In genomic region chr12:70247653-70248199, GRCh38 we compare ENCODE assay signal across 18 cellular contexts. TPM values are rescaled to one million over a fixed set of nuclear protein-coding genes. Genes with fewer than 3 reads are reported as not detected.
DNase-seq lines count a peak whose midpoint lies in the region; FAIRE-seq and TF ChIP-seq lines count a peak whose summit lies in the region.
"Had no signal": no experiment of that assay in that cellular context is flagged by ENCODE, and none has a peak within 500 bp of the region (broad histone marks: within the 10 kb centered on the region; RNA-seq: fewer than 3 reads in every experiment).

No MANE protein-coding gene starts in this region.

- H3K27ac ChIP-seq in BLaER1 (no peak overlapping the region), DOHH2 (ENCODE audit: low read depth, low read length) (peak overlapping the region; percentile 30), SU-DHL-6 (ENCODE audit: low read depth, low read length) (no peak overlapping the region), keratinocyte (ENCODE audit: control insufficient read depth, insufficient read depth, low read length) (peak overlapping the region; percentile 19), esophagus muscularis mucosa (replicated peaks in 1 of 4) (no peak overlapping the region)
- H3K27ac ChIP-seq: brain microvascular endothelial cell, RWPE1, stomach had no signal

- no peaks in the 10 kb centered on the region for H3K9me3 ChIP-seq in BLaER1
- no peaks in the 10 kb centered on the region for H3K9me3 ChIP-seq in DOHH2 (ENCODE audit: control insufficient read depth, insufficient read depth, low read length)
- no peaks in the 10 kb centered on the region for H3K9me3 ChIP-seq in SU-DHL-6 (ENCODE audit: insufficient read depth, low read length)
- H3K9me3 ChIP-seq in keratinocyte (ENCODE audit: control insufficient read depth, low read depth, low read length): no peaks in the 10 kb centered on the region
- no peaks in the 10 kb centered on the region for H3K9me3 ChIP-seq in esophagus muscularis mucosa
- H3K9me3 ChIP-seq: stomach had no signal

- H3K36me3 ChIP-seq in BLaER1 (peaks cover 27% of the 10 kb centered on the region), DOHH2 (ENCODE audit: control insufficient read depth, low read length) (peaks cover 81% of the 10 kb centered on the region), SU-DHL-6 (ENCODE audit: low read length) (peaks cover 10% of the 10 kb centered on the region; the same call in 1 of the 2 replicates), keratinocyte (ENCODE audit: control insufficient read depth in 2 of 2, extremely low read depth in 1 of 2, insufficient read depth in 2 of 2, low read length in 2 of 2) (peaks cover 0 to 2% of the 10 kb centered on the region in 2 experiments), esophagus muscularis mucosa (no peaks in the 10 kb centered on the region)
- H3K36me3 ChIP-seq: brain microvascular endothelial cell had no signal

- H3K4me1 ChIP-seq in BLaER1 (peaks cover 35% of the 10 kb centered on the region), DOHH2 (ENCODE audit: control insufficient read depth, low read length) (peaks cover 79% of the 10 kb centered on the region), keratinocyte (ENCODE audit: control insufficient read depth, extremely low read depth, insufficient read depth, low read length) (peaks cover 17% of the 10 kb centered on the region), esophagus muscularis mucosa (peaks cover 56 to 88% (median 74%) of the 10 kb centered on the region in 4 donors)

- no peak for TF ChIP-seq POLR2A in esophagus muscularis mucosa (IDR thresholded peaks at IDR 0.05; ENCODE audit: low read depth)

- intact Hi-C loops in esophagus muscularis mucosa (cut with DNase I): loop anchor here (10.0 kb wide), 2 partner anchors 117 to 327 kb away; partner anchors contain the start of gene KCNMB4

- peaks cover 2% of the 10 kb centered on the region for H3K9me1 ChIP-seq in keratinocyte (ENCODE audit: control insufficient read depth, extremely low read depth, insufficient read depth, low read length)

- H3K9me2 ChIP-seq in DOHH2 (replicated peaks; ENCODE audit: control insufficient read depth, low read length) (no peaks in the 10 kb centered on the region), SU-DHL-6 (replicated peaks; ENCODE audit: insufficient read depth, low read length) (no peaks in the 10 kb centered on the region)

- peaks cover 3% of the 10 kb centered on the region for H3F3A ChIP-seq in DOHH2 (ENCODE audit: control insufficient read depth, insufficient read depth)
- H3F3A ChIP-seq in SU-DHL-6 (ENCODE audit: insufficient read depth): no peaks in the 10 kb centered on the region

- no peak for DNase-seq in keratinocyte (ENCODE audit: low read depth, low spot score)
- DNase-seq in NCI-H2029 (lab: John Stamatoyannopoulos, UW): no peak
- DNase-seq in epidermal melanocyte (ENCODE audit: insufficient read length, low spot score): no peak
- DNase-seq in activated CD8-positive, alpha-beta memory T cell treated with anti-CD3 and anti-CD28 coated beads for 24 hours: no peak
- DNase-seq in esophagus muscularis mucosa (ENCODE audit: extremely low spot score): no peak
- DNase-seq: activated CD4-positive, alpha-beta T cell treated with anti-CD3 and anti-CD28 coated beads, Interleukin-2, amount 50 U/mL, for 1 hour; activated effector memory CD4-positive, alpha-beta T cell treated with Interleukin-2 at 50 U/mL for 16 hours; brain microvascular endothelial cell; effector CD4-positive, alpha-beta T cell; foreskin melanocyte; NCI-H1694; NCI-H69; nucleus accumbens; stomach had no signal

- WGBS in esophagus muscularis mucosa: 83% methylated on average over 2 of the region's 2 CpGs

- no peak for TF ChIP-seq CTCF in DOHH2 (IDR thresholded peaks at IDR 0.05; ENCODE audit: low read depth, low read length, poor library complexity, severe bottlenecking)
- no peak for TF ChIP-seq CTCF in SU-DHL-6 (IDR thresholded peaks at IDR 0.05; ENCODE audit: insufficient read depth, low read length, poor library complexity, severe bottlenecking)
- TF ChIP-seq CTCF in keratinocyte (optimal IDR thresholded peaks at IDR 0.05 in 1 of 3, IDR thresholded peaks at IDR 0.05 in 1 of 3, conservative IDR thresholded peaks at IDR 0.05 in 1 of 3; ENCODE audit: extremely low read depth in 1 of 3, insufficient read depth in 2 of 3, low read length in 3 of 3): no peak
- no peak for TF ChIP-seq CTCF in esophagus muscularis mucosa (IDR thresholded peaks at IDR 0.05)

- dilution Hi-C loops in keratinocyte (cut with MboI; ENCODE audit: extremely low pct_ligation_motif_present, low sequenced_read_pairs): no loop called here

- no peak overlapping the region for H2AFZ ChIP-seq in SU-DHL-6 (ENCODE audit: low read depth, low read length, severe bottlenecking)
- H2AFZ ChIP-seq in keratinocyte (ENCODE audit: control insufficient read depth, low read length): no peak overlapping the region

- no peak for FAIRE-seq in keratinocyte (lab: Jason Lieb, UNC)

- H3K4me3 ChIP-seq in BLaER1 (no peak overlapping the region), DOHH2 (ENCODE audit: low read length) (peak overlapping the region; percentile 99), SU-DHL-6 (ENCODE audit: insufficient read depth, low read length, poor library complexity, severe bottlenecking) (no peak overlapping the region), keratinocyte (ENCODE audit: control insufficient read depth in 2 of 3, extremely low read depth in 1 of 3, insufficient read depth in 2 of 3, low read depth in 1 of 3, low read length in 3 of 3) (no peak overlapping the region), esophagus muscularis mucosa (no peak overlapping the region)
- H3K4me3 ChIP-seq: stomach had no signal

- peaks cover 99% of the 10 kb centered on the region for H3K79me2 ChIP-seq in DOHH2 (ENCODE audit: control insufficient read depth, low read length)
- peaks cover 99% of the 10 kb centered on the region for H3K79me2 ChIP-seq in SU-DHL-6 (ENCODE audit: insufficient read depth, low read length)
- peaks cover 91% of the 10 kb centered on the region for H3K79me2 ChIP-seq in keratinocyte (ENCODE audit: control insufficient read depth, insufficient read depth, low read length)

- no peak for TF ChIP-seq EP300 in esophagus muscularis mucosa (IDR thresholded peaks at IDR 0.05)

- peaks cover 91% of the 10 kb centered on the region for H4K20me1 ChIP-seq in BLaER1
- peaks cover 6% of the 10 kb centered on the region; the same call in 1 of the 2 replicates for H4K20me1 ChIP-seq in DOHH2 (ENCODE audit: control insufficient read depth, insufficient read depth, low read depth, low read length)
- H4K20me1 ChIP-seq in SU-DHL-6 (ENCODE audit: low read depth, low read length): peaks cover 61% of the 10 kb centered on the region
- no peaks in the 10 kb centered on the region for H4K20me1 ChIP-seq in keratinocyte (ENCODE audit: control insufficient read depth, extremely low read depth, insufficient read depth, low read length)

- H3K4me2 ChIP-seq in BLaER1 (0 out of 2 replicates have a peak overlapping the region, but pooled peaks have one; percentile 10), DOHH2 (ENCODE audit: low read length) (peak overlapping the region; percentile 81), SU-DHL-6 (ENCODE audit: low read depth, low read length, poor library complexity, severe bottlenecking) (peak overlapping the region; percentile 3), keratinocyte (ENCODE audit: control insufficient read depth, extremely low read depth, insufficient read depth, low read depth, low read length) (no peak overlapping the region)

- H3K27me3 ChIP-seq in BLaER1 (no peaks in the 10 kb centered on the region), DOHH2 (ENCODE audit: control insufficient read depth, low read length) (no peaks in the 10 kb centered on the region), SU-DHL-6 (ENCODE audit: low read length) (no peaks in the 10 kb centered on the region), keratinocyte (ENCODE audit: control insufficient read depth, extremely low read depth, insufficient read depth, low read length) (no peaks in the 10 kb centered on the region), esophagus muscularis mucosa (no peaks in the 10 kb centered on the region)
- H3K27me3 ChIP-seq: brain microvascular endothelial cell, stomach had no signal

- H3K9ac ChIP-seq in BLaER1 (no peak overlapping the region), SU-DHL-6 (ENCODE audit: low read length) (no peak overlapping the region), keratinocyte (ENCODE audit: control insufficient read depth, extremely low read depth, insufficient read depth, low read length) (no peak overlapping the region)

RNA-seq across cellular contexts. Expression of gene CNOT2, which starts 4.5 kb away (rescaled TPM):
- 63.0 to 85.3 TPM (median 72.7 TPM) in 3 replicates for polyA plus RNA-seq in keratinocyte
- polyA plus RNA-seq in keratinocyte (2011; ENCODE audit: low read depth): 81.7 TPM
- 44.4 and 64.4 TPM in 2 replicates for polyA plus RNA-seq in keratinocyte (2011; cell fraction: cytosol; rRNA removed)
- polyA plus RNA-seq in keratinocyte (2011; cell fraction: nucleus; rRNA removed): 83.7 and 92.9 TPM in 2 replicates
- 44.0 and 61.6 TPM in 2 replicates for polyA plus RNA-seq in keratinocyte (2012; ENCODE audit: low replicate concordance)
- 66.4 to 130 TPM (median 79.2 TPM) in 3 replicates for polyA minus RNA-seq in keratinocyte
- polyA minus RNA-seq in keratinocyte (2011; cell fraction: cytosol; rRNA and poly(A)+ RNA removed): 47.6 TPM
- polyA minus RNA-seq in keratinocyte (2011; cell fraction: nucleus; rRNA and poly(A)+ RNA removed): 86.5 and 156 TPM in 2 replicates
- total RNA-seq in esophagus muscularis mucosa: 10 to 100 TPM; 55.6 to 87.6 (median 82.7) TPM

Comparison
In these comparisons a context has a peak if more than half of its experiments do, and no peak if none do; other contexts are left out.
1. H3K27ac ChIP-seq: peak in DOHH2 (single experiment) and keratinocyte (single experiment); none in BLaER1 (single experiment), SU-DHL-6 (single experiment) and esophagus muscularis mucosa (0 of 4).